8 cellular contexts compared by ENCODE assay signal in genomic region chr7:4774804-4775280, GRCh38. TPM values are rescaled to one million over a fixed set of nuclear protein-coding genes. Genes with fewer than 3 reads are reported as not detected.
A peak's percentile ranks its signal among the peaks of the same experiment; 100 is the strongest.
DNase-seq lines count a peak whose midpoint lies in the region; ATAC-seq and TF ChIP-seq lines count a peak whose summit lies in the region.

No MANE protein-coding gene starts in this region.

- intact Hi-C loops in CD14-positive monocyte (cut with micrococcal nuclease) (loop anchor here in 1 of 2 donors (1.0 kb wide), 1 partner anchor 133 kb away; no protein-coding TSS in a partner anchor), mammary epithelial cell (cut with micrococcal nuclease) (no loop called here), left lung (cut with DNase I) (no loop called here)

- TF ChIP-seq POLR2A in Peyer's patch (IDR thresholded peaks at IDR 0.05): no peak

- H3K4me2 ChIP-seq in mammary epithelial cell (ENCODE audit: insufficient read depth, low read depth, low read length): peak overlapping the region; percentile 88

- peaks cover 33% of the 10 kb centered on the region for H3K79me2 ChIP-seq in mammary epithelial cell (ENCODE audit: insufficient read depth, low read length)

- H3K27ac ChIP-seq in Peyer's patch (peak overlapping the region; percentile 89 to 96 (median 92)), mammary epithelial cell (ENCODE audit: insufficient read depth, low read depth, low read length) (peak overlapping the region; percentile 85), left lung (peak overlapping the region; percentile 99), temporal lobe (ENCODE audit: low read depth, low read length) (peak overlapping the region; percentile 77)

- H3K4me3 Mint-ChIP-seq in CD14-positive monocyte: peak overlapping the region; percentile 99

- peak overlapping the region; percentile 89 for H2AFZ ChIP-seq in mammary epithelial cell (ENCODE audit: low read depth, low read length)

- DNase-seq in CD14-positive monocyte (ENCODE audit: low spot score) (peak; percentile 68), Peyer's patch (peak in 2 of 3 donors; percentile 47 to 67), mammary epithelial cell (peak; percentile 70), left lung (peak; percentile 56 to 84), germinal center (ENCODE audit: low spot score) (no peak)

- H3K27ac Mint-ChIP-seq in CD14-positive monocyte: peak overlapping the region; percentile 98 to 100 (median 100)

- 2% methylated on average over 11 of the region's 22 CpGs for WGBS in mammary epithelial cell (ENCODE audit: low coverage, missing lambda C conversion rate)

- H3K27me3 ChIP-seq in Peyer's patch: no peaks in the 10 kb centered on the region
- no peaks in the 10 kb centered on the region for H3K27me3 ChIP-seq in mammary epithelial cell (ENCODE audit: insufficient read depth, low read length)
- H3K27me3 ChIP-seq in left lung: no peaks in the 10 kb centered on the region

- H3K9me3 ChIP-seq in Peyer's patch: no peaks in the 10 kb centered on the region
- no peaks in the 10 kb centered on the region for H3K9me3 ChIP-seq in mammary epithelial cell (replicated peaks; ENCODE audit: insufficient read depth, low read length)
- H3K9me3 ChIP-seq in left lung: no peaks in the 10 kb centered on the region

- peaks cover 33% of the 10 kb centered on the region for H3K4me1 Mint-ChIP-seq in CD14-positive monocyte

- peak overlapping the region; percentile 86 for H3K9ac ChIP-seq in mammary epithelial cell (ENCODE audit: insufficient read depth, low read length)

- peaks cover 7 to 21% of the 10 kb centered on the region in 2 donors for H3K36me3 Mint-ChIP-seq in CD14-positive monocyte

- BruUV-seq in mammary epithelial cell (replicated peaks; lab: Mats Ljungman, UMichigan): TSS peak; percentile 87

- in situ Hi-C loops in mammary epithelial cell (cut with MboI; ENCODE audit: low sequenced_read_pairs in 2 of 2): loop anchor here in 1 of 2 donors (25.0 kb wide), 1 partner anchor 1913 kb away; no protein-coding TSS in a partner anchor

- CTCF ChIA-PET in mammary epithelial cell (lab: Charles Lee; ENCODE audit: low non-redundant PET): no interaction called here

- H4K20me1 ChIP-seq in mammary epithelial cell (ENCODE audit: insufficient read depth, low read length): no peaks in the 10 kb centered on the region

- TF ChIP-seq CTCF in CD14-positive monocyte (IDR thresholded peaks at IDR 0.05) (no peak), Peyer's patch (IDR thresholded peaks at IDR 0.05) (no peak), mammary epithelial cell (conservative IDR thresholded peaks at IDR 0.05 in 1 of 2, IDR thresholded peaks at IDR 0.05 in 1 of 2; ENCODE audit: extremely low read depth in 1 of 2, insufficient read depth in 1 of 2, low read depth in 1 of 2, low read length in 2 of 2) (no peak), left lung (IDR thresholded peaks at IDR 0.05) (no peak)

- dilution Hi-C loops in mammary epithelial cell (cut with HindIII; ENCODE audit: low sequenced_read_pairs): no loop called here

- peak overlapping the region; percentile 69 to 92 (median 90) for H3K4me3 ChIP-seq in Peyer's patch
- H3K4me3 ChIP-seq in mammary epithelial cell (replicated peaks in 1 of 3; ENCODE audit: insufficient read depth in 1 of 3, low read depth in 2 of 3, low read length in 3 of 3): peak overlapping the region; percentile 70 to 98 (median 89)
- peak overlapping the region; percentile 87 to 92 for H3K4me3 ChIP-seq in left lung

- no peaks in the 10 kb centered on the region for H3K27me3 Mint-ChIP-seq in CD14-positive monocyte (ENCODE audit: low read depth in 3 of 3)

- H3K36me3 ChIP-seq in Peyer's patch: peaks cover 0 to 3% (median 0%) of the 10 kb centered on the region in 3 donors
- peaks cover under 1% of the 10 kb centered on the region for H3K36me3 ChIP-seq in mammary epithelial cell (ENCODE audit: insufficient read depth, low read length)
- H3K36me3 ChIP-seq in left lung: peaks cover 0 to 12% of the 10 kb centered on the region in 2 donors

- no peaks in the 10 kb centered on the region for H3K9me3 Mint-ChIP-seq in CD14-positive monocyte

- ATAC-seq in GM18517 (IDR thresholded peaks at IDR 0.05; ENCODE audit: unreplicated experiment): peak; percentile 49
- peak; percentile 37 for ATAC-seq in HG02973 (IDR thresholded peaks at IDR 0.05; ENCODE audit: unreplicated experiment)
- ATAC-seq in left lung: peak; percentile 51

- peaks cover 0 to 16% (median 10%) of the 10 kb centered on the region in 4 donors for H3K4me1 ChIP-seq in Peyer's patch
- peaks cover 16% of the 10 kb centered on the region for H3K4me1 ChIP-seq in mammary epithelial cell (ENCODE audit: insufficient read depth, low read length)
- peaks cover 16 to 34% of the 10 kb centered on the region in 2 donors for H3K4me1 ChIP-seq in left lung

RNA-seq across cellular contexts. Expression of gene AP5Z1, which starts 0.6 kb away (rescaled TPM):
- polyA plus RNA-seq in CD14-positive monocyte (10 to 100 TPM; 30.8 to 33.8 TPM), mammary epithelial cell (14.3 TPM)
- total RNA-seq in Peyer's patch (10 to 100 TPM; 51.0 to 93.0 (median 69.9) TPM), mammary epithelial cell (10 to 100 TPM; 35.5 to 41.5 TPM), left lung (10 to 100 TPM; 37.1 to 49.5 TPM), temporal lobe (9.3 TPM)
- polyA minus RNA-seq in mammary epithelial cell: 3.3 TPM
